Comparison of ENCODE assay signal across 1 cellular context in the genomic region with DNA sequence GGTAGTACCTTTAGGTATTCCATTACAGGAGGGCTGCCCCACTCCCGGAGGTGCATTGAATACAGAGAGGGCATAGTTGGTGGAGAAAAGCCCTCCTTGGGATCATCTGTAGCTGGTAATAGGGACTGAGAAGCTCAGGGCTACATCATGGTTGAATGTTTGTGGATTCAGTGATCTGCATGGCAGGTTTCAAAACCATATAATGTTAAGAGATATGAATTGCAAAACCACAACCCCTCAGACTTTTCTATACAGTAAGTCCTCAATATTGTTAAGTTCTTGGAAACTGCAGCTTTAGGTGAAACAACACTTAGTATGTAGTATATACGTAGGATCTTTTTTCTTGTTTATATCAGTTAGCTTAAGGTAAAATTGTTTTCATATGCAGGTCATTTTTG.
TF ChIP-seq lines count a peak whose summit lies in the region.

No MANE protein-coding gene starts in this region.

TF ChIP-seq in GM12878, 131 proteins besides CTCF, POLR2A, EP300 and RAD21 (continued from another document and continues in another):
- TF ChIP-seq, protein P1, sequence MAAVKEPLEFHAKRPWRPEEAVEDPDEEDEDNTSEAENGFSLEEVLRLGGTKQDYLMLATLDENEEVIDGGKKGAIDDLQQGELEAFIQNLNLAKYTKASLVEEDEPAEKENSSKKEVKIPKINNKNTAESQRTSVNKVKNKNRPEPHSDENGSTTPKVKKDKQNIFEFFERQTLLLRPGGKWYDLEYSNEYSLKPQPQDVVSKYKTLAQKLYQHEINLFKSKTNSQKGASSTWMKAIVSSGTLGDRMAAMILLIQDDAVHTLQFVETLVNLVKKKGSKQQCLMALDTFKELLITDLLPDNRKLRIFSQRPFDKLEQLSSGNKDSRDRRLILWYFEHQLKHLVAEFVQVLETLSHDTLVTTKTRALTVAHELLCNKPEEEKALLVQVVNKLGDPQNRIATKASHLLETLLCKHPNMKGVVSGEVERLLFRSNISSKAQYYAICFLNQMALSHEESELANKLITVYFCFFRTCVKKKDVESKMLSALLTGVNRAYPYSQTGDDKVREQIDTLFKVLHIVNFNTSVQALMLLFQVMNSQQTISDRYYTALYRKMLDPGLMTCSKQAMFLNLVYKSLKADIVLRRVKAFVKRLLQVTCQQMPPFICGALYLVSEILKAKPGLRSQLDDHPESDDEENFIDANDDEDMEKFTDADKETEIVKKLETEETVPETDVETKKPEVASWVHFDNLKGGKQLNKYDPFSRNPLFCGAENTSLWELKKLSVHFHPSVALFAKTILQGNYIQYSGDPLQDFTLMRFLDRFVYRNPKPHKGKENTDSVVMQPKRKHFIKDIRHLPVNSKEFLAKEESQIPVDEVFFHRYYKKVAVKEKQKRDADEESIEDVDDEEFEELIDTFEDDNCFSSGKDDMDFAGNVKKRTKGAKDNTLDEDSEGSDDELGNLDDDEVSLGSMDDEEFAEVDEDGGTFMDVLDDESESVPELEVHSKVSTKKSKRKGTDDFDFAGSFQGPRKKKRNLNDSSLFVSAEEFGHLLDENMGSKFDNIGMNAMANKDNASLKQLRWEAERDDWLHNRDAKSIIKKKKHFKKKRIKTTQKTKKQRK (IDR thresholded peaks at IDR 0.05; ENCODE audit: low read depth, low read length), result no peak
- TF ChIP-seq LARP7 (IDR thresholded peaks at IDR 0.05) (no peak), FOXM1 (IDR thresholded peaks at IDR 0.05; ENCODE audit: low read depth, low read length) (peak; percentile 33; the same call in 1 of the 2 replicates), ZSCAN29 (IDR thresholded peaks at IDR 0.05) (no peak), NR2C2 (IDR thresholded peaks at IDR 0.05; ENCODE audit: borderline replicate concordance, control insufficient read depth, insufficient read length, low read depth) (no peak), BRCA1 (IDR thresholded peaks at IDR 0.05; ENCODE audit: low read depth, low read length) (no peak), BHLHE40 (IDR thresholded peaks at IDR 0.05; ENCODE audit: borderline replicate concordance in 1 of 2, low read depth in 2 of 2, low read length in 1 of 2) (no peak), CHD4 (IDR thresholded peaks at IDR 0.05) (no peak), EED (IDR thresholded peaks at IDR 0.05; ENCODE audit: low read depth) (no peak), FOS (IDR thresholded peaks at IDR 0.05; ENCODE audit: borderline replicate concordance, extremely low read depth, insufficient read length) (no peak), BACH1 (IDR thresholded peaks at IDR 0.05; ENCODE audit: borderline replicate concordance) (no peak), BCL11A (IDR thresholded peaks at IDR 0.05; ENCODE audit: low read depth, low read length) (0 out of 2 replicates have a peak, but pooled peaks have one; percentile 4), MEF2A (IDR thresholded peaks at IDR 0.05; ENCODE audit: insufficient read depth, low read depth, low read length) (no peak), CBFB (IDR thresholded peaks at IDR 0.05; ENCODE audit: low read depth) (no peak; the same call in 1 of the 2 replicates), NFIC (IDR thresholded peaks at IDR 0.05; ENCODE audit: low read depth, low read length) (peak; percentile 66; the same call in 1 of the 2 replicates), ZNF274 (IDR thresholded peaks at IDR 0.05; ENCODE audit: insufficient read depth, insufficient read length) (no peak), ASH2L (IDR thresholded peaks at IDR 0.05; ENCODE audit: borderline replicate concordance, low read depth) (no peak), PAX5 (IDR thresholded peaks at IDR 0.05; ENCODE audit: borderline replicate concordance, low read depth, low read length) (no peak), SMAD5 (IDR thresholded peaks at IDR 0.05; ENCODE audit: low read depth) (no peak), ESRRA (IDR thresholded peaks at IDR 0.05; ENCODE audit: low read length) (no peak), MTA3 (IDR thresholded peaks at IDR 0.05; ENCODE audit: borderline replicate concordance, low read length) (no peak), NBN (IDR thresholded peaks at IDR 0.05) (peak; percentile 17; the same call in 1 of the 2 replicates), TBL1XR1 (IDR thresholded peaks at IDR 0.05; ENCODE audit: low read depth, low read length) (no peak), HDGF (IDR thresholded peaks at IDR 0.05) (no peak; the same call in 1 of the 2 replicates), MEF2B (IDR thresholded peaks at IDR 0.05; ENCODE audit: partially characterized antibody, poor library complexity, severe bottlenecking) (no peak), SP1 (IDR thresholded peaks at IDR 0.05; ENCODE audit: low read depth, low read length) (no peak), RFX5 (IDR thresholded peaks at IDR 0.05; ENCODE audit: low read depth, low read length) (no peak), RUNX3 (IDR thresholded peaks at IDR 0.05; ENCODE audit: low read length) (peak; percentile 76)
- TF ChIP-seq, protein P2, sequence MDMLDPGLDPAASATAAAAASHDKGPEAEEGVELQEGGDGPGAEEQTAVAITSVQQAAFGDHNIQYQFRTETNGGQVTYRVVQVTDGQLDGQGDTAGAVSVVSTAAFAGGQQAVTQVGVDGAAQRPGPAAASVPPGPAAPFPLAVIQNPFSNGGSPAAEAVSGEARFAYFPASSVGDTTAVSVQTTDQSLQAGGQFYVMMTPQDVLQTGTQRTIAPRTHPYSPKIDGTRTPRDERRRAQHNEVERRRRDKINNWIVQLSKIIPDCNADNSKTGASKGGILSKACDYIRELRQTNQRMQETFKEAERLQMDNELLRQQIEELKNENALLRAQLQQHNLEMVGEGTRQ (IDR thresholded peaks at IDR 0.05; ENCODE audit: borderline replicate concordance, low read depth, low read length), result no peak
- TF ChIP-seq, protein P3, sequence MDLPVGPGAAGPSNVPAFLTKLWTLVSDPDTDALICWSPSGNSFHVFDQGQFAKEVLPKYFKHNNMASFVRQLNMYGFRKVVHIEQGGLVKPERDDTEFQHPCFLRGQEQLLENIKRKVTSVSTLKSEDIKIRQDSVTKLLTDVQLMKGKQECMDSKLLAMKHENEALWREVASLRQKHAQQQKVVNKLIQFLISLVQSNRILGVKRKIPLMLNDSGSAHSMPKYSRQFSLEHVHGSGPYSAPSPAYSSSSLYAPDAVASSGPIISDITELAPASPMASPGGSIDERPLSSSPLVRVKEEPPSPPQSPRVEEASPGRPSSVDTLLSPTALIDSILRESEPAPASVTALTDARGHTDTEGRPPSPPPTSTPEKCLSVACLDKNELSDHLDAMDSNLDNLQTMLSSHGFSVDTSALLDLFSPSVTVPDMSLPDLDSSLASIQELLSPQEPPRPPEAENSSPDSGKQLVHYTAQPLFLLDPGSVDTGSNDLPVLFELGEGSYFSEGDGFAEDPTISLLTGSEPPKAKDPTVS (IDR thresholded peaks at IDR 0.05; ENCODE audit: low read depth, low read length), result no peak
- TF ChIP-seq, protein P4, sequence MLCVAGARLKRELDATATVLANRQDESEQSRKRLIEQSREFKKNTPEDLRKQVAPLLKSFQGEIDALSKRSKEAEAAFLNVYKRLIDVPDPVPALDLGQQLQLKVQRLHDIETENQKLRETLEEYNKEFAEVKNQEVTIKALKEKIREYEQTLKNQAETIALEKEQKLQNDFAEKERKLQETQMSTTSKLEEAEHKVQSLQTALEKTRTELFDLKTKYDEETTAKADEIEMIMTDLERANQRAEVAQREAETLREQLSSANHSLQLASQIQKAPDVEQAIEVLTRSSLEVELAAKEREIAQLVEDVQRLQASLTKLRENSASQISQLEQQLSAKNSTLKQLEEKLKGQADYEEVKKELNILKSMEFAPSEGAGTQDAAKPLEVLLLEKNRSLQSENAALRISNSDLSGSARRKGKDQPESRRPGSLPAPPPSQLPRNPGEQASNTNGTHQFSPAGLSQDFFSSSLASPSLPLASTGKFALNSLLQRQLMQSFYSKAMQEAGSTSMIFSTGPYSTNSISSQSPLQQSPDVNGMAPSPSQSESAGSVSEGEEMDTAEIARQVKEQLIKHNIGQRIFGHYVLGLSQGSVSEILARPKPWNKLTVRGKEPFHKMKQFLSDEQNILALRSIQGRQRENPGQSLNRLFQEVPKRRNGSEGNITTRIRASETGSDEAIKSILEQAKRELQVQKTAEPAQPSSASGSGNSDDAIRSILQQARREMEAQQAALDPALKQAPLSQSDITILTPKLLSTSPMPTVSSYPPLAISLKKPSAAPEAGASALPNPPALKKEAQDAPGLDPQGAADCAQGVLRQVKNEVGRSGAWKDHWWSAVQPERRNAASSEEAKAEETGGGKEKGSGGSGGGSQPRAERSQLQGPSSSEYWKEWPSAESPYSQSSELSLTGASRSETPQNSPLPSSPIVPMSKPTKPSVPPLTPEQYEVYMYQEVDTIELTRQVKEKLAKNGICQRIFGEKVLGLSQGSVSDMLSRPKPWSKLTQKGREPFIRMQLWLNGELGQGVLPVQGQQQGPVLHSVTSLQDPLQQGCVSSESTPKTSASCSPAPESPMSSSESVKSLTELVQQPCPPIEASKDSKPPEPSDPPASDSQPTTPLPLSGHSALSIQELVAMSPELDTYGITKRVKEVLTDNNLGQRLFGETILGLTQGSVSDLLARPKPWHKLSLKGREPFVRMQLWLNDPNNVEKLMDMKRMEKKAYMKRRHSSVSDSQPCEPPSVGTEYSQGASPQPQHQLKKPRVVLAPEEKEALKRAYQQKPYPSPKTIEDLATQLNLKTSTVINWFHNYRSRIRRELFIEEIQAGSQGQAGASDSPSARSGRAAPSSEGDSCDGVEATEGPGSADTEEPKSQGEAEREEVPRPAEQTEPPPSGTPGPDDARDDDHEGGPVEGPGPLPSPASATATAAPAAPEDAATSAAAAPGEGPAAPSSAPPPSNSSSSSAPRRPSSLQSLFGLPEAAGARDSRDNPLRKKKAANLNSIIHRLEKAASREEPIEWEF (IDR thresholded peaks at IDR 0.05; ENCODE audit: insufficient replicate concordance, low read depth, low read length), result no peak
- TF ChIP-seq, protein P5, sequence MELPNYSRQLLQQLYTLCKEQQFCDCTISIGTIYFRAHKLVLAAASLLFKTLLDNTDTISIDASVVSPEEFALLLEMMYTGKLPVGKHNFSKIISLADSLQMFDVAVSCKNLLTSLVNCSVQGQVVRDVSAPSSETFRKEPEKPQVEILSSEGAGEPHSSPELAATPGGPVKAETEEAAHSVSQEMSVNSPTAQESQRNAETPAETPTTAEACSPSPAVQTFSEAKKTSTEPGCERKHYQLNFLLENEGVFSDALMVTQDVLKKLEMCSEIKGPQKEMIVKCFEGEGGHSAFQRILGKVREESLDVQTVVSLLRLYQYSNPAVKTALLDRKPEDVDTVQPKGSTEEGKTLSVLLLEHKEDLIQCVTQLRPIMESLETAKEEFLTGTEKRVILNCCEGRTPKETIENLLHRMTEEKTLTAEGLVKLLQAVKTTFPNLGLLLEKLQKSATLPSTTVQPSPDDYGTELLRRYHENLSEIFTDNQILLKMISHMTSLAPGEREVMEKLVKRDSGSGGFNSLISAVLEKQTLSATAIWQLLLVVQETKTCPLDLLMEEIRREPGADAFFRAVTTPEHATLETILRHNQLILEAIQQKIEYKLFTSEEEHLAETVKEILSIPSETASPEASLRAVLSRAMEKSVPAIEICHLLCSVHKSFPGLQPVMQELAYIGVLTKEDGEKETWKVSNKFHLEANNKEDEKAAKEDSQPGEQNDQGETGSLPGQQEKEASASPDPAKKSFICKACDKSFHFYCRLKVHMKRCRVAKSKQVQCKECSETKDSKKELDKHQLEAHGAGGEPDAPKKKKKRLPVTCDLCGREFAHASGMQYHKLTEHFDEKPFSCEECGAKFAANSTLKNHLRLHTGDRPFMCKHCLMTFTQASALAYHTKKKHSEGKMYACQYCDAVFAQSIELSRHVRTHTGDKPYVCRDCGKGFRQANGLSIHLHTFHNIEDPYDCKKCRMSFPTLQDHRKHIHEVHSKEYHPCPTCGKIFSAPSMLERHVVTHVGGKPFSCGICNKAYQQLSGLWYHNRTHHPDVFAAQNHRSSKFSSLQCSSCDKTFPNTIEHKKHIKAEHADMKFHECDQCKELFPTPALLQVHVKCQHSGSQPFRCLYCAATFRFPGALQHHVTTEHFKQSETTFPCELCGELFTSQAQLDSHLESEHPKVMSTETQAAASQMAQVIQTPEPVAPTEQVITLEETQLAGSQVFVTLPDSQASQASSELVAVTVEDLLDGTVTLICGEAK (IDR thresholded peaks at IDR 0.05; ENCODE audit: borderline replicate concordance), result no peak
- TF ChIP-seq, protein P6, sequence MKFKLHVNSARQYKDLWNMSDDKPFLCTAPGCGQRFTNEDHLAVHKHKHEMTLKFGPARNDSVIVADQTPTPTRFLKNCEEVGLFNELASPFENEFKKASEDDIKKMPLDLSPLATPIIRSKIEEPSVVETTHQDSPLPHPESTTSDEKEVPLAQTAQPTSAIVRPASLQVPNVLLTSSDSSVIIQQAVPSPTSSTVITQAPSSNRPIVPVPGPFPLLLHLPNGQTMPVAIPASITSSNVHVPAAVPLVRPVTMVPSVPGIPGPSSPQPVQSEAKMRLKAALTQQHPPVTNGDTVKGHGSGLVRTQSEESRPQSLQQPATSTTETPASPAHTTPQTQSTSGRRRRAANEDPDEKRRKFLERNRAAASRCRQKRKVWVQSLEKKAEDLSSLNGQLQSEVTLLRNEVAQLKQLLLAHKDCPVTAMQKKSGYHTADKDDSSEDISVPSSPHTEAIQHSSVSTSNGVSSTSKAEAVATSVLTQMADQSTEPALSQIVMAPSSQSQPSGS (IDR thresholded peaks at IDR 0.05; ENCODE audit: low read length), result no peak; the same call in 1 of the 2 replicates
- TF ChIP-seq, protein P7, sequence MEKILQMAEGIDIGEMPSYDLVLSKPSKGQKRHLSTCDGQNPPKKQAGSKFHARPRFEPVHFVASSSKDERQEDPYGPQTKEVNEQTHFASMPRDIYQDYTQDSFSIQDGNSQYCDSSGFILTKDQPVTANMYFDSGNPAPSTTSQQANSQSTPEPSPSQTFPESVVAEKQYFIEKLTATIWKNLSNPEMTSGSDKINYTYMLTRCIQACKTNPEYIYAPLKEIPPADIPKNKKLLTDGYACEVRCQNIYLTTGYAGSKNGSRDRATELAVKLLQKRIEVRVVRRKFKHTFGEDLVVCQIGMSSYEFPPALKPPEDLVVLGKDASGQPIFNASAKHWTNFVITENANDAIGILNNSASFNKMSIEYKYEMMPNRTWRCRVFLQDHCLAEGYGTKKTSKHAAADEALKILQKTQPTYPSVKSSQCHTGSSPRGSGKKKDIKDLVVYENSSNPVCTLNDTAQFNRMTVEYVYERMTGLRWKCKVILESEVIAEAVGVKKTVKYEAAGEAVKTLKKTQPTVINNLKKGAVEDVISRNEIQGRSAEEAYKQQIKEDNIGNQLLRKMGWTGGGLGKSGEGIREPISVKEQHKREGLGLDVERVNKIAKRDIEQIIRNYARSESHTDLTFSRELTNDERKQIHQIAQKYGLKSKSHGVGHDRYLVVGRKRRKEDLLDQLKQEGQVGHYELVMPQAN (conservative IDR thresholded peaks at IDR 0.05), result no peak
- TF ChIP-seq, protein P8, sequence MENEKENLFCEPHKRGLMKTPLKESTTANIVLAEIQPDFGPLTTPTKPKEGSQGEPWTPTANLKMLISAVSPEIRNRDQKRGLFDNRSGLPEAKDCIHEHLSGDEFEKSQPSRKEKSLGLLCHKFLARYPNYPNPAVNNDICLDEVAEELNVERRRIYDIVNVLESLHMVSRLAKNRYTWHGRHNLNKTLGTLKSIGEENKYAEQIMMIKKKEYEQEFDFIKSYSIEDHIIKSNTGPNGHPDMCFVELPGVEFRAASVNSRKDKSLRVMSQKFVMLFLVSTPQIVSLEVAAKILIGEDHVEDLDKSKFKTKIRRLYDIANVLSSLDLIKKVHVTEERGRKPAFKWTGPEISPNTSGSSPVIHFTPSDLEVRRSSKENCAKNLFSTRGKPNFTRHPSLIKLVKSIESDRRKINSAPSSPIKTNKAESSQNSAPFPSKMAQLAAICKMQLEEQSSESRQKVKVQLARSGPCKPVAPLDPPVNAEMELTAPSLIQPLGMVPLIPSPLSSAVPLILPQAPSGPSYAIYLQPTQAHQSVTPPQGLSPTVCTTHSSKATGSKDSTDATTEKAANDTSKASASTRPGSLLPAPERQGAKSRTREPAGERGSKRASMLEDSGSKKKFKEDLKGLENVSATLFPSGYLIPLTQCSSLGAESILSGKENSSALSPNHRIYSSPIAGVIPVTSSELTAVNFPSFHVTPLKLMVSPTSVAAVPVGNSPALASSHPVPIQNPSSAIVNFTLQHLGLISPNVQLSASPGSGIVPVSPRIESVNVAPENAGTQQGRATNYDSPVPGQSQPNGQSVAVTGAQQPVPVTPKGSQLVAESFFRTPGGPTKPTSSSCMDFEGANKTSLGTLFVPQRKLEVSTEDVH (IDR thresholded peaks at IDR 0.05; ENCODE audit: low read depth, partially characterized antibody), result no peak
